26 cellular contexts compared by ENCODE assay signal in genomic region chr7:103630318-103630717, GRCh38.
DNase-seq lines count a peak whose midpoint lies in the region; ATAC-seq, FAIRE-seq and TF ChIP-seq lines count a peak whose summit lies in the region.
"Had no signal": no experiment of that assay in that cellular context is flagged by ENCODE, and none has a peak within 500 bp of the region (broad histone marks: within the 10 kb centered on the region; RNA-seq: fewer than 3 reads in every experiment).

No MANE protein-coding gene starts in this region.

- ATAC-seq in lower lobe of right lung, result no peak
- ATAC-seq: gastroesophageal sphincter, sciatic nerve had no signal

- H3K4me1 Mint-ChIP-seq in osteocyte (ENCODE audit: unreplicated experiment), result peaks cover 26% of the 10 kb centered on the region
- H3K4me1 Mint-ChIP-seq: activated naive CD4-positive, alpha-beta T cell treated with anti-CD3 and anti-CD28 coated beads, Interleukin-2, amount 50 U/mL, for 24 hours had no signal

- intact Hi-C loops in lower lobe of right lung (cut with DNase I), result no loop called here

- H3K27ac ChIP-seq in lower lobe of right lung, result no peak overlapping the region
- H3K27ac ChIP-seq: gastroesophageal sphincter, neural progenitor cell, SJSA1, upper lobe of left lung had no signal

- H3K9me3 Mint-ChIP-seq in osteocyte (ENCODE audit: unreplicated experiment), result peaks cover 6% of the 10 kb centered on the region
- H3K9me3 Mint-ChIP-seq: activated naive CD4-positive, alpha-beta T cell treated with anti-CD3 and anti-CD28 coated beads, Interleukin-2, amount 50 U/mL, for 24 hours; activated T-helper 1 cell treated with anti-CD3 and anti-CD28 coated beads, Interleukin-12 subunit alpha, Interleukin-12 subunit beta, Interleukin-2, Interleukin-4 antibody, amounts not matched to agents 30 ng/mL and 10 ng/mL and 1 ng/mL, durations not matched to agents 14 hours and 24 hours and 36 hours; neural progenitor cell had no signal

- FAIRE-seq in urothelium cell line (lab: Jason Lieb, UNC), result peak; percentile 46
- FAIRE-seq: A204.1, HTR-8/SVneo had no signal

- H3K36me3 ChIP-seq in lower lobe of right lung, result no peaks in the 10 kb centered on the region
- H3K36me3 ChIP-seq: gastroesophageal sphincter, neural progenitor cell, SJSA1, upper lobe of left lung had no signal

- no peak overlapping the region for H3K4me3 ChIP-seq in cardiac fibroblast (replicated peaks in 1 of 2; ENCODE audit: low read depth in 2 of 2, low read length in 2 of 2)
- H3K4me3 ChIP-seq in lower lobe of right lung, result no peak overlapping the region
- H3K4me3 ChIP-seq: gastroesophageal sphincter, neural progenitor cell, SJSA1, upper lobe of left lung had no signal

- H3K4me3 Mint-ChIP-seq in osteocyte (ENCODE audit: unreplicated experiment), result no peak overlapping the region
- H3K4me3 Mint-ChIP-seq: activated naive CD4-positive, alpha-beta T cell treated with anti-CD3 and anti-CD28 coated beads, Interleukin-2, amount 50 U/mL, for 24 hours; activated T-helper 1 cell treated with anti-CD3 and anti-CD28 coated beads, Interleukin-12 subunit alpha, Interleukin-12 subunit beta, Interleukin-2, Interleukin-4 antibody, amounts not matched to agents 30 ng/mL and 10 ng/mL and 1 ng/mL, durations not matched to agents 14 hours and 24 hours and 36 hours; neural progenitor cell had no signal

- H3K36me3 Mint-ChIP-seq in osteocyte (ENCODE audit: unreplicated experiment), result no peaks in the 10 kb centered on the region
- H3K36me3 Mint-ChIP-seq: activated naive CD4-positive, alpha-beta T cell treated with anti-CD3 and anti-CD28 coated beads, Interleukin-2, amount 50 U/mL, for 24 hours; neural progenitor cell had no signal

- no peak for TF ChIP-seq CTCF in cardiac fibroblast (IDR thresholded peaks at IDR 0.05; ENCODE audit: low read depth, low read length)
- TF ChIP-seq CTCF in lower lobe of right lung (IDR thresholded peaks at IDR 0.05), result no peak
- TF ChIP-seq CTCF in osteocyte (IDR thresholded peaks at IDR 0.05), result no peak

- no peaks in the 10 kb centered on the region for H3K9me3 ChIP-seq in lower lobe of right lung
- H3K9me3 ChIP-seq: gastroesophageal sphincter, SJSA1, upper lobe of left lung had no signal

- no peaks in the 10 kb centered on the region for H3K4me1 ChIP-seq in lower lobe of right lung
- H3K4me1 ChIP-seq: gastroesophageal sphincter, neural progenitor cell, upper lobe of left lung had no signal

- DNase-seq in SHP77 treated with DMSO at 0.1 percent for 48 hours (lab: John Stamatoyannopoulos, UW), result peak; percentile 17
- DNase-seq in SHP77 (lab: John Stamatoyannopoulos, UW), result no peak
- peak; percentile 87 for DNase-seq in NCI-H146 (lab: John Stamatoyannopoulos, UW)
- DNase-seq in cardiac fibroblast (ENCODE audit: low read depth in 2 of 2), result peak; percentile 2 to 48
- no peak for DNase-seq in urothelium cell line (ENCODE audit: low spot score)
- no peak for DNase-seq in lower lobe of right lung
- no peak for DNase-seq in cerebellum (ENCODE audit: low spot score)
- no peak for DNase-seq in osteocyte (ENCODE audit: extremely low spot score, unreplicated experiment)
- DNase-seq: activated CD4-positive, alpha-beta T cell treated with anti-CD3 and anti-CD28 coated beads, Interleukin-2, amount 50 U/mL, for 1 hour; aorta; C1 segment of cervical spinal cord; erythroblast; hypothalamus; islet precursor cell; NCI-H1436 treated with DMSO at 0.1 percent for 48 hours; stimulated activated CD4-positive, alpha-beta T cell treated with anti-CD3 and anti-CD28 coated beads, Interleukin-15, amount 100 ng/mL, for 24 hours; stimulated activated CD8-positive, alpha-beta memory T cell treated with anti-CD3 and anti-CD28 coated beads, Interleukin-4, amount 100 ng/mL, for 48 hours; upper lobe of left lung had no signal

- H3K27me3 Mint-ChIP-seq in osteocyte (ENCODE audit: unreplicated experiment), result no peaks in the 10 kb centered on the region

- no peaks in the 10 kb centered on the region for H3K27me3 ChIP-seq in lower lobe of right lung (ENCODE audit: low read depth)
- H3K27me3 ChIP-seq: gastroesophageal sphincter, neural progenitor cell, SJSA1, upper lobe of left lung had no signal

- H3K27ac Mint-ChIP-seq in osteocyte (ENCODE audit: unreplicated experiment), result no peak overlapping the region
- H3K27ac Mint-ChIP-seq: activated naive CD4-positive, alpha-beta T cell treated with anti-CD3 and anti-CD28 coated beads, Interleukin-2, amount 50 U/mL, for 24 hours; activated T-helper 1 cell treated with anti-CD3 and anti-CD28 coated beads, Interleukin-12 subunit alpha, Interleukin-12 subunit beta, Interleukin-2, Interleukin-4 antibody, amounts not matched to agents 30 ng/mL and 10 ng/mL and 1 ng/mL, durations not matched to agents 14 hours and 24 hours and 36 hours; neural progenitor cell had no signal

Comparison
In these comparisons a context has a peak if more than half of its experiments do, and no peak if none do; other contexts are left out.
1. DNase-seq: peak in SHP77 treated with DMSO at 0.1 percent for 48 hours (single experiment), NCI-H146 (single experiment) and cardiac fibroblast (2 of 2); none in SHP77 (0 of 2), urothelium cell line (single experiment), lower lobe of right lung (single experiment), cerebellum (single experiment) and osteocyte (single experiment).